Comparison of ENCODE assay signal across 26 cellular contexts in the genomic region with DNA sequence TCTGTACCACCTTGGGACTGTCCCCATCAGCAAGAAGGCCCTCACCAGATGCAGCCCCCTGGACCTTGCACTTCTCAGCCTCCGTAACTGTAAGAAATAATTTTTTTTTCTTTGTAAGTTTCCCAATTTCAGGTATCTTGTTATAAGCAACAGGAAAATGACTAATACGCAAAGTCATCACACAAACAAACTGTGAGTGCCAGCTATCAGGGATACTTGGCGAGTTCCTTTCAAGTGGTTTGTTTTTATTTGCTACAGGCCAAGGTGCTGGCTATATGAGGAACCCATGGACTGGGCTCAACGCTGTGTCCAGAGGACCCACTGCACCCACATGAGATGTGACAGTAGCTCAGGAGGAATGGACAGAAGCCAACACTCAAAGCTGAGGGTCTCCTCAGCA. TPM values are rescaled to one million over a fixed set of nuclear protein-coding genes. Genes with fewer than 3 reads are reported as not detected.
"Had no signal": no experiment of that assay in that cellular context is flagged by ENCODE, and none has a peak within 500 bp of the region (broad histone marks: within the 10 kb centered on the region; RNA-seq: fewer than 3 reads in every experiment).

No MANE protein-coding gene starts in this region.

- H3K4me2 ChIP-seq: smooth muscle cell had no signal

- H3K36me3 ChIP-seq: ovary, prostate gland, sigmoid colon, stomach, thyroid gland, upper lobe of left lung, vagina had no signal

- H3K27me3 ChIP-seq: ovary, sigmoid colon, thyroid gland, upper lobe of left lung, vagina had no signal

- H3K4me3 ChIP-seq: ovary, prostate gland, sigmoid colon, smooth muscle cell, stomach, thyroid gland, upper lobe of left lung, vagina had no signal

- H3K27ac ChIP-seq: ovary, prostate gland, sigmoid colon, stomach, thyroid gland, upper lobe of left lung, vagina had no signal

- H3K4me1 ChIP-seq: prostate gland, stomach, thyroid gland, upper lobe of left lung, vagina had no signal

- H3K9me3 ChIP-seq: ovary, prostate gland, sigmoid colon, stomach, thyroid gland, upper lobe of left lung, vagina had no signal

- DNase-seq: activated CD4-positive, alpha-beta memory T cell treated with anti-CD3 and anti-CD28 coated beads, Interleukin-2, amount 10 ng/mL, durations not matched to agents 7 days and 5 days; activated CD4-positive, alpha-beta T cell treated with anti-CD3 and anti-CD28 coated beads for 1 hour; activated CD4-positive, alpha-beta T cell treated with anti-CD3 and anti-CD28 coated beads, Interleukin-2, amount 10 ng/mL, durations not matched to agents 7 days and 5 days; activated CD8-positive, alpha-beta memory T cell treated with anti-CD3 and anti-CD28 coated beads, Interleukin-2, amount 50 U/mL, for 48 hours; activated gamma-delta T cell; activated naive CD4-positive, alpha-beta T cell treated with anti-CD3 and anti-CD28 coated beads, Interleukin-2, amount 10 ng/mL, durations not matched to agents 7 days and 5 days; activated naive CD8-positive, alpha-beta T cell treated with anti-CD3 and anti-CD28 coated beads, Interleukin-2, amount 10 ng/mL, durations not matched to agents 7 days and 5 days; activated T-cell treated with anti-CD3 and anti-CD28 coated beads, Interleukin-2, amount 50 U/mL, for 24 hours; endodermal cell; foreskin melanocyte; hippocampal formation; kidney; midbrain; naive thymus-derived CD4-positive, alpha-beta T cell; ovary; sigmoid colon; stimulated activated CD4-positive, alpha-beta T cell treated with anti-CD3 and anti-CD28 coated beads, Interleukin-1b, Interleukin-23, amount 100 ng/mL, for 48 hours; stimulated activated naive B cell treated with anti-CD40 and anti-IgM and Interleukin-4, amounts not matched to agents 10 μg/mL and 1 μg/mL and 100 μg/mL, for 72 hours; stomach; SW 1271; T-helper 9 cell; thyroid gland; upper lobe of left lung had no signal

RNA-seq across cellular contexts. Expression of a gene that starts 11.5 kb away (rescaled TPM):
- total RNA-seq: activated CD4-positive, alpha-beta memory T cell treated with anti-CD3 and anti-CD28 coated beads, Interleukin-2, amount 10 ng/mL, durations not matched to agents 7 days and 5 days; activated CD4-positive, alpha-beta T cell treated with anti-CD3 and anti-CD28 coated beads, Interleukin-2, amount 10 ng/mL, durations not matched to agents 7 days and 5 days; activated naive CD8-positive, alpha-beta T cell treated with anti-CD3 and anti-CD28 coated beads, Interleukin-2, amount 10 ng/mL, durations not matched to agents 7 days and 5 days; naive thymus-derived CD4-positive, alpha-beta T cell had no signal
